ENCODE assay signal across 9 cellular contexts in genomic region chr5:120465281-120465961, GRCh38. TPM values are rescaled to one million over a fixed set of nuclear protein-coding genes. Genes with fewer than 3 reads are reported as not detected.
DNase-seq lines count a peak whose midpoint lies in the region; ATAC-seq and TF ChIP-seq lines count a peak whose summit lies in the region.
"Had no signal": no experiment of that assay in that cellular context is flagged by ENCODE, and none has a peak within 500 bp of the region (broad histone marks: within the 10 kb centered on the region; RNA-seq: fewer than 3 reads in every experiment).

No MANE protein-coding gene starts in this region.

- no peak for TF ChIP-seq POLR2A in transverse colon (IDR thresholded peaks at IDR 0.05)

- H3K27ac ChIP-seq in dorsolateral prefrontal cortex = peak overlapping the region in 51 of 59 donors; percentile 2 to 86 (median 61)
- H3K27ac ChIP-seq in lower lobe of right lung = peak overlapping the region; percentile 66
- peak overlapping the region; percentile 61 to 75 (median 66) for H3K27ac ChIP-seq in transverse colon
- H3K27ac ChIP-seq in CD4-positive, alpha-beta T cell (ENCODE audit: low read depth, low read length) = no peak overlapping the region

- TF ChIP-seq CTCF in dorsolateral prefrontal cortex (IDR thresholded peaks at IDR 0.05 in 54 of 56, conservative IDR thresholded peaks at IDR 0.05 in 2 of 56; ENCODE audit: low read depth in 1 of 56, partially characterized antibody in 56 of 56) (no peak), lower lobe of right lung (IDR thresholded peaks at IDR 0.05) (no peak), transverse colon (IDR thresholded peaks at IDR 0.05) (no peak)
- TF ChIP-seq CTCF in CD4-positive, alpha-beta T cell (IDR thresholded peaks at IDR 0.05) = no peak

- no peak overlapping the region for H3K27ac Mint-ChIP-seq in CD4-positive, alpha-beta T cell
- H3K27ac Mint-ChIP-seq in stimulated activated effector memory CD8-positive, alpha-beta T cell treated with anti-CD3 and anti-CD28 coated beads, Interleukin-12 subunit alpha, Interleukin-12 subunit beta, amount 100 ng/mL, for 72 hours = no peak overlapping the region
- H3K27ac Mint-ChIP-seq: natural killer cell had no signal

- H3K9ac ChIP-seq in NT2/D1 (ENCODE audit: insufficient read length, low read depth) = peak overlapping the region; percentile 42

- H3K9me3 Mint-ChIP-seq in CD4-positive, alpha-beta T cell = no peaks in the 10 kb centered on the region
- H3K9me3 Mint-ChIP-seq in stimulated activated effector memory CD8-positive, alpha-beta T cell treated with anti-CD3 and anti-CD28 coated beads, Interleukin-12 subunit alpha, Interleukin-12 subunit beta, amount 100 ng/mL, for 72 hours = peaks cover 6% of the 10 kb centered on the region
- H3K9me3 Mint-ChIP-seq: natural killer cell had no signal

- POLR2A ChIA-PET in CD4-positive, alpha-beta T cell (lab: Charles Lee) = no interaction called here

- no peaks in the 10 kb centered on the region for H3K36me3 Mint-ChIP-seq in CD4-positive, alpha-beta T cell (ENCODE audit: low read depth)
- no peaks in the 10 kb centered on the region for H3K36me3 Mint-ChIP-seq in stimulated activated effector memory CD8-positive, alpha-beta T cell treated with anti-CD3 and anti-CD28 coated beads, Interleukin-12 subunit alpha, Interleukin-12 subunit beta, amount 100 ng/mL, for 72 hours

- DNase-seq in EL = peak; percentile 82
- DNase-seq in NT2/D1 (ENCODE audit: low read depth, low spot score) = no peak
- DNase-seq in dorsolateral prefrontal cortex = peak in 9 of 10 donors; percentile 21 to 68 (median 48)
- DNase-seq in lower lobe of right lung = no peak
- peak; percentile 11 for DNase-seq in transverse colon
- DNase-seq in CD4-positive, alpha-beta T cell = no peak
- DNase-seq in SW480 (ENCODE audit: low spot score) = no peak
- no peak for DNase-seq in stimulated activated effector memory CD8-positive, alpha-beta T cell treated with anti-CD3 and anti-CD28 coated beads, Interleukin-12 subunit alpha, Interleukin-12 subunit beta, amount 100 ng/mL, for 72 hours (ENCODE audit: low spot score in 2 of 2)
- DNase-seq: natural killer cell had no signal

- no peak overlapping the region for H3K4me3 Mint-ChIP-seq in CD4-positive, alpha-beta T cell
- H3K4me3 Mint-ChIP-seq in stimulated activated effector memory CD8-positive, alpha-beta T cell treated with anti-CD3 and anti-CD28 coated beads, Interleukin-12 subunit alpha, Interleukin-12 subunit beta, amount 100 ng/mL, for 72 hours = no peak overlapping the region

- H3K36me3 ChIP-seq in NT2/D1 (ENCODE audit: insufficient read depth, insufficient read length, low read length) (no peaks in the 10 kb centered on the region), lower lobe of right lung (no peaks in the 10 kb centered on the region), transverse colon (no peaks in the 10 kb centered on the region)

- H3K4me1 Mint-ChIP-seq in CD4-positive, alpha-beta T cell (ENCODE audit: low read depth) = peaks cover 17% of the 10 kb centered on the region
- H3K4me1 Mint-ChIP-seq in stimulated activated effector memory CD8-positive, alpha-beta T cell treated with anti-CD3 and anti-CD28 coated beads, Interleukin-12 subunit alpha, Interleukin-12 subunit beta, amount 100 ng/mL, for 72 hours = no peaks in the 10 kb centered on the region
- H3K4me1 Mint-ChIP-seq: natural killer cell had no signal

- H3K9me3 ChIP-seq in NT2/D1 (ENCODE audit: insufficient read depth, low read length) (no peaks in the 10 kb centered on the region), lower lobe of right lung (no peaks in the 10 kb centered on the region), transverse colon (no peaks in the 10 kb centered on the region)
- no peaks in the 10 kb centered on the region for H3K9me3 ChIP-seq in CD4-positive, alpha-beta T cell (ENCODE audit: control insufficient read depth, low read length)

- no peak for TF ChIP-seq EP300 in transverse colon (IDR thresholded peaks at IDR 0.05; ENCODE audit: low read depth)

- H3K4me3 ChIP-seq in NT2/D1 (ENCODE audit: insufficient read length, low read depth) (peak overlapping the region; percentile 65), dorsolateral prefrontal cortex (peak overlapping the region; percentile 53 to 84 (median 69)), lower lobe of right lung (peak overlapping the region; percentile 59), transverse colon (peak overlapping the region; percentile 22 to 54 (median 31))

- H3K4me1 ChIP-seq in NT2/D1 (ENCODE audit: insufficient read depth, insufficient read length) (no peaks in the 10 kb centered on the region), lower lobe of right lung (peaks cover 16% of the 10 kb centered on the region), transverse colon (peaks cover 0 to 25% (median 15%) of the 10 kb centered on the region in 4 donors)

- WGBS in transverse colon (ENCODE audit: low coverage in 1 of 2), 2 donors = 2 to 7% methylated on average over 2 to 35 of the region's 42 CpGs

- peak; percentile 38 to 56 for ATAC-seq in lower lobe of right lung
- ATAC-seq in CD4-positive, alpha-beta T cell (ENCODE audit: poor library complexity) = no peak
- ATAC-seq in stimulated activated effector memory CD8-positive, alpha-beta T cell treated with anti-CD3 and anti-CD28 coated beads, Interleukin-12 subunit alpha, Interleukin-12 subunit beta, amount 100 ng/mL, for 72 hours = no peak

- H3K27me3 Mint-ChIP-seq in CD4-positive, alpha-beta T cell = peaks cover 47% of the 10 kb centered on the region

- H3K27me3 ChIP-seq in NT2/D1 (ENCODE audit: insufficient read depth, insufficient read length) (peaks cover 28% of the 10 kb centered on the region), dorsolateral prefrontal cortex (peaks cover 0 to 4% (median 0%) of the 10 kb centered on the region in 45 donors), lower lobe of right lung (ENCODE audit: low read depth) (peaks cover 28% of the 10 kb centered on the region), transverse colon (peaks cover 62% of the 10 kb centered on the region)
- H3K27me3 ChIP-seq in CD4-positive, alpha-beta T cell (ENCODE audit: control insufficient read depth, insufficient read depth, low read length) = peaks cover 27% of the 10 kb centered on the region

- intact Hi-C loops in dorsolateral prefrontal cortex (cut with DNase I) = loop anchor here in 1 of 2 donors (10.0 kb wide), 1 partner anchor 339 kb away; no protein-coding TSS in a partner anchor
- intact Hi-C loops in lower lobe of right lung (cut with DNase I) = no loop called here
- intact Hi-C loops in transverse colon (cut with DNase I; ENCODE audit: low total_unique reads) = no loop called here
- intact Hi-C loops in CD4-positive, alpha-beta T cell (cut with DNase I, micrococcal nuclease) = no loop called here

- in situ Hi-C loops in transverse colon (cut with MboI; ENCODE audit: low pct_ligation_motif_present in 1 of 4, low pct_unique_long_range_greater_than_20kb in 1 of 4, low sequenced_read_pairs in 3 of 4) = loop anchor here in 1 of 4 donors (25.0 kb wide), 1 partner anchor 528 kb away; no protein-coding TSS in a partner anchor

- CTCF ChIA-PET in CD4-positive, alpha-beta T cell (lab: Charles Lee) = no interaction called here

RNA-seq across cellular contexts. Expression of gene PRR16, which starts 1.3 kb away (rescaled TPM):
- 10 to 100 TPM in 19 of 120 experiments, 1 to 10 TPM in 101; 2.2 to 15.7 (median 7.5) TPM for total RNA-seq in dorsolateral prefrontal cortex
- total RNA-seq in lower lobe of right lung = 0.95 TPM
- total RNA-seq in transverse colon = 1 to 10 TPM; 2.7 to 9.7 (median 6.3) TPM
- total RNA-seq in CD4-positive, alpha-beta T cell = not detected
- total RNA-seq: natural killer cell had no signal

Comparison
In these comparisons a context has a peak if more than half of its experiments do, and no peak if none do; other contexts are left out.
1. DNase-seq: peak in EL (single experiment), dorsolateral prefrontal cortex (9 of 10) and transverse colon (single experiment); none in NT2/D1 (single experiment), lower lobe of right lung (single experiment), CD4-positive, alpha-beta T cell (0 of 10), SW480 (single experiment) and stimulated activated effector memory CD8-positive, alpha-beta T cell treated with anti-CD3 and anti-CD28 coated beads, Interleukin-12 subunit alpha, Interleukin-12 subunit beta, amount 100 ng/mL, for 72 hours (0 of 2).
2. ATAC-seq: peak in lower lobe of right lung (2 of 2); none in CD4-positive, alpha-beta T cell (single experiment) and stimulated activated effector memory CD8-positive, alpha-beta T cell treated with anti-CD3 and anti-CD28 coated beads, Interleukin-12 subunit alpha, Interleukin-12 subunit beta, amount 100 ng/mL, for 72 hours (single experiment).
3. Peak in every context shown above with its lines, with median percentiles within 50 percentile points of each other: H3K4me3 ChIP-seq.